ENCODE assay signal across 1 cellular context in genomic region chr15:34304613-34305012, GRCh38.
TF ChIP-seq lines count a peak whose summit lies in the region.

No MANE protein-coding gene starts in this region.

TF ChIP-seq in IMR-90, 13 proteins besides CTCF, POLR2A, EP300 and RAD21:
- TF ChIP-seq USF2 (IDR thresholded peaks at IDR 0.05; ENCODE audit: low read depth, low read length) (peak; percentile 73), RFX5 (IDR thresholded peaks at IDR 0.05; ENCODE audit: low read depth, low read length) (no peak), MAFK (IDR thresholded peaks at IDR 0.05; ENCODE audit: low read depth, low read length) (peak; percentile 62)
